Comparison of ENCODE assay signal across 26 cellular contexts in the genomic region with DNA sequence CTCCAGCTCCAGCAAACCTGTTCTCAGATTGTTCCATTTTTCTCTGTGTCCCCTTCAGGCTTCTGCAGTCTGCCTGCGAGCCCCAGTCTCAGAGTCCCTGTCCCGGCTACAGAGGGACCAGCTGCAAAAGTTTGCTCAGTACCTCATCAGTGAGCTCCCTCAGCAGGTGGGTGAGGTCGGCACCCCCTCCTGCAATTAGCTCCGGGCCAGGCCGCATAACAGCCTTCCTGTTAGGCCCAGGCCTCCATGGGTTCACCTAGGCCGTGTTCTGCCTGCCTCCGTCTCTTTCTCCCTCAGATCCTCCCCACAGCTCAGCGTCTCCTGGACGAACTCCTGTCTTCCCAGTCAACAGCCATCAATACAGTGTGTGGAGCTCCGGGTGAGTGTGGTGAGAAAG.
"Had no signal": no experiment of that assay in that cellular context is flagged by ENCODE, and none has a peak within 500 bp of the region (broad histone marks: within the 10 kb centered on the region; RNA-seq: fewer than 3 reads in every experiment).

No MANE protein-coding gene starts in this region.

- H3K4me3 ChIP-seq: breast epithelium, esophagus squamous epithelium, heart right ventricle, left ventricle myocardium inferior, lung, mucosa of descending colon, spleen, thoracic aorta, uterus had no signal

- H3K4me3 Mint-ChIP-seq: activated T-helper 17 cell treated with anti-CD3 and anti-CD28 coated beads, Interleukin-2, amount 50 U/mL, for 72 hours; stimulated activated naive CD8-positive, alpha-beta T cell treated with anti-CD3 and anti-CD28 coated beads, Interleukin-15, Interleukin-2, amounts not matched to agents 100 ng/mL and 50 ng/mL, for 24 hours had no signal

- DNase-seq: activated CD4-positive, alpha-beta T cell treated with anti-CD3 and anti-CD28 coated beads for 48 hours; activated CD4-positive, alpha-beta T cell treated with anti-CD3 and anti-CD28 coated beads, Interleukin-2, amount 50 U/mL, for 48 hours; activated CD8-positive, alpha-beta memory T cell treated with anti-CD3 and anti-CD28 coated beads for 24 hours; activated gamma-delta T cell treated with Interleukin-2 at 50 U/mL for 16 hours; activated naive CD4-positive, alpha-beta T cell treated with anti-CD3 and anti-CD28 coated beads, Interleukin-2, amount 50 U/mL, for 16 hours; amygdala; central memory CD4-positive, alpha-beta T cell; dermis blood vessel endothelial cell; effector CD4-positive, alpha-beta T cell; esophagus squamous epithelium; heart right ventricle; left ventricle myocardium inferior; mesendoderm; occipital lobe; right cardiac atrium; spleen; stimulated activated CD4-positive, alpha-beta T cell treated with anti-CD3 and anti-CD28 coated beads, Interleukin-2, amount 100 ng/mL, for 48 hours; uterus had no signal

- H3K27ac Mint-ChIP-seq: activated T-helper 17 cell treated with anti-CD3 and anti-CD28 coated beads, Interleukin-2, amount 50 U/mL, for 72 hours; stimulated activated naive CD8-positive, alpha-beta T cell treated with anti-CD3 and anti-CD28 coated beads, Interleukin-15, Interleukin-2, amounts not matched to agents 100 ng/mL and 50 ng/mL, for 24 hours had no signal

- H3K4me1 ChIP-seq: uterus had no signal

- H3K27me3 ChIP-seq: breast epithelium, esophagus squamous epithelium, heart right ventricle, spleen, uterus had no signal

- H3K27ac ChIP-seq: breast epithelium, epithelial cell of prostate, esophagus squamous epithelium, heart right ventricle, left ventricle myocardium inferior, spleen, thoracic aorta, uterus, VCaP had no signal

- H3K27me3 Mint-ChIP-seq: activated T-helper 17 cell treated with anti-CD3 and anti-CD28 coated beads, Interleukin-2, amount 50 U/mL, for 72 hours; stimulated activated naive CD8-positive, alpha-beta T cell treated with anti-CD3 and anti-CD28 coated beads, Interleukin-15, Interleukin-2, amounts not matched to agents 100 ng/mL and 50 ng/mL, for 24 hours had no signal

- H3K9me3 Mint-ChIP-seq: activated T-helper 17 cell treated with anti-CD3 and anti-CD28 coated beads, Interleukin-2, amount 50 U/mL, for 72 hours; stimulated activated naive CD8-positive, alpha-beta T cell treated with anti-CD3 and anti-CD28 coated beads, Interleukin-15, Interleukin-2, amounts not matched to agents 100 ng/mL and 50 ng/mL, for 24 hours had no signal

- H3K9me3 ChIP-seq: breast epithelium, esophagus squamous epithelium, heart right ventricle, left ventricle myocardium inferior, mucosa of descending colon, spleen, thoracic aorta, uterus had no signal

- H3K36me3 ChIP-seq: uterus had no signal

- ATAC-seq: activated T-helper 17 cell treated with anti-CD3 and anti-CD28 coated beads, Interleukin-2, amount 50 U/mL, for 72 hours; heart right ventricle; mucosa of descending colon; right cardiac atrium had no signal
